11 cellular contexts compared by ENCODE assay signal in the genomic region with DNA sequence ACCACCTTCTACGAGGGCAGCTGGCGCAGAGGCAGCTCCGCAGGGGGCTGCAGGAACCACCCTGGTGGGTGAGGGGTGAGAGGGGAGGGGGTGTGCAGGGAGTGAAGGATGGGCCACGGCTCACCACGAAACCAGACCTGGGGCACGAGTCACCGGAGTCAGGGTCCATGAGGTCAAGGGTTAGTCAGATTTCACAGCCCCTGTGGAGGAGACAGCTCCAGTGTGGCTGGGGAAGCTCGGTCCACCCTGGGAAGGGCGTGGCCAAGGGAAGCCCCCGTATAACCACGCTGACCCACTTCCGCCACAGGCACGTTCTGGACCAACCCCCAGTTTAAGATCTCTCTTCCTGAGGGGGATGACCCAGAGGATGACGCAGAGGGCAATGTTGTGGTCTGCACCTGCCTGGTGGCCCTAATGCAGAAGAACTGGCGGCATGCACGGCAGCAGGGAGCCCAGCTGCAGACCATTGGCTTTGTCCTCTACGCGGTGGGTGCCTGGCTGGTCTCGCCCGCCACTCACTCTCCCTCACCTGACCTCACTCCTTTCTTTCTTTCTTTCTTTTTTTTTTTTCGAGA. TPM values are rescaled to one million over a fixed set of nuclear protein-coding genes. Genes with fewer than 3 reads are reported as not detected.
DNase-seq lines count a peak whose midpoint lies in the region; ATAC-seq and TF ChIP-seq lines count a peak whose summit lies in the region.
"Had no signal": no experiment of that assay in that cellular context is flagged by ENCODE, and none has a peak within 500 bp of the region (broad histone marks: within the 10 kb centered on the region; RNA-seq: fewer than 3 reads in every experiment).

No MANE protein-coding gene starts in this region.

- 64 to 83% methylated on average over 20 of the region's 21 CpGs for WGBS in body of pancreas, 2 donors

- intact Hi-C loops in body of pancreas (cut with DNase I) = loop anchor here (10.0 kb wide), 1 partner anchor 168 kb away; the partner anchor contains the start of gene SPATS1

- TF ChIP-seq CTCF in GM10248 (IDR thresholded peaks at IDR 0.05; ENCODE audit: control extremely low read depth, extremely low read depth, low read depth, missing control alignments) (no peak), body of pancreas (IDR thresholded peaks at IDR 0.05) (no peak)

- CTCF ChIA-PET in GM10248 (lab: Yijun Ruan, JAX) = interaction anchor here (0.9 to 3.2 kb wide), 14 partner anchors 9 to 408 kb away, joined by 3 to 10 read pairs (median 4); no protein-coding TSS in a partner anchor

- ATAC-seq in GM19395 (IDR thresholded peaks at IDR 0.05; ENCODE audit: unreplicated experiment) = peak; percentile 59
- ATAC-seq in body of pancreas = no peak

- no peaks in the 10 kb centered on the region for H3K9me3 ChIP-seq in body of pancreas

- no peaks in the 10 kb centered on the region for H3K27me3 ChIP-seq in body of pancreas

- peaks cover 4% of the 10 kb centered on the region for H3K4me1 ChIP-seq in body of pancreas

- DNase-seq in GM10248 (ENCODE audit: extremely low spot score) (peak; percentile 75), NCI-H146 (lab: John Stamatoyannopoulos, UW) (peak; percentile 95), islet precursor cell (peak; percentile 53), body of pancreas (no peak), retina (no peak), NCI-H446 (lab: John Stamatoyannopoulos, UW) (no peak)
- DNase-seq in activated CD4-positive, alpha-beta T cell treated with anti-CD3 and anti-CD28 coated beads for 1 hour = no peak
- DNase-seq: NCI-H2171 treated with DMSO at 0.1 percent for 48 hours had no signal

- POLR2A ChIA-PET in GM10248 (lab: Yijun Ruan, JAX) = interaction anchor here (1.2 to 2.7 kb wide), 2 partner anchors 61 to 70 kb away, joined by 4 to 12 read pairs; partner anchors contain the start of gene HSP90AB1

- TF ChIP-seq POLR2A in body of pancreas (IDR thresholded peaks at IDR 0.05) = no peak

- H3K36me3 ChIP-seq in body of pancreas (replicated peaks in 1 of 2; ENCODE audit: insufficient read depth in 1 of 2, low read depth in 2 of 2) = no peaks in the 10 kb centered on the region

- no peak overlapping the region for H3K4me3 ChIP-seq in body of pancreas

- no peak overlapping the region for H3K27ac ChIP-seq in body of pancreas

RNA-seq across cellular contexts. Expression of gene CAPN11, which starts 18.4 kb away (rescaled TPM):
- total RNA-seq in body of pancreas = under 1 TPM in 1 of 2 donors, not detected in 1; 0.66 TPM
- total RNA-seq: cerebellum had no signal

RNA-seq across cellular contexts. Expression of gene MYMX, which starts 39.7 kb away (rescaled TPM):
- 1 to 10 TPM in 1 of 2 donors, not detected in 1; 4.2 TPM for total RNA-seq in body of pancreas
- total RNA-seq: cerebellum, urinary bladder had no signal

RNA-seq across cellular contexts. Expression of gene SLC29A1, which starts 46.4 kb away (rescaled TPM):
- 10 to 100 TPM; 44.8 to 90.3 TPM for total RNA-seq in body of pancreas

RNA-seq across cellular contexts. Expression of gene TMEM63B, which starts 49.7 kb away (rescaled TPM):
- total RNA-seq in body of pancreas = 10 to 100 TPM in 1 of 2 donors, 1 to 10 TPM in 1; 7.6 to 11.9 TPM

RNA-seq across cellular contexts. Expression of gene MRPL14, which starts 49.8 kb away (rescaled TPM):
- 10 to 100 TPM; 14.8 to 20.8 TPM for total RNA-seq in body of pancreas

Comparison
In these comparisons a context has a peak if more than half of its experiments do, and no peak if none do; other contexts are left out.
1. DNase-seq: peak in GM10248 (single experiment), NCI-H146 (single experiment) and islet precursor cell (single experiment); none in body of pancreas (0 of 4), activated CD4-positive, alpha-beta T cell treated with anti-CD3 and anti-CD28 coated beads for 1 hour (single experiment), retina (single experiment) and NCI-H446 (0 of 2).